Comparison of ENCODE assay signal across 13 cellular contexts in genomic region chr4:139207873-139208403, GRCh38. TPM values are rescaled to one million over a fixed set of nuclear protein-coding genes. Genes with fewer than 3 reads are reported as not detected.
DNase-seq lines count a peak whose midpoint lies in the region; ATAC-seq, FAIRE-seq and TF ChIP-seq lines count a peak whose summit lies in the region.
"Had no signal": no experiment of that assay in that cellular context is flagged by ENCODE, and none has a peak within 500 bp of the region (broad histone marks: within the 10 kb centered on the region; RNA-seq: fewer than 3 reads in every experiment).

No MANE protein-coding gene starts in this region.

- TF ChIP-seq RAD21 in IMR-90 (IDR thresholded peaks at IDR 0.05; ENCODE audit: low read length) (no peak), GM12878 (IDR thresholded peaks at IDR 0.05; ENCODE audit: insufficient read depth, low read depth, low read length) (no peak)

- FAIRE-seq in GM12878 (lab: Jason Lieb, UNC), result no peak
- FAIRE-seq: small intestine had no signal

- H2BK12ac ChIP-seq in mesenchymal stem cell (ENCODE audit: low read length in 2 of 2), result no peak overlapping the region

- TF ChIP-seq POLR2A in IMR-90 (IDR thresholded peaks at IDR 0.05; ENCODE audit: low read depth, low read length) (no peak), GM12878 (IDR thresholded peaks at IDR 0.05; ENCODE audit: low read depth, low read length) (no peak), transverse colon (IDR thresholded peaks at IDR 0.05) (no peak), ovary (IDR thresholded peaks at IDR 0.05) (no peak)

- H4K91ac ChIP-seq in IMR-90 (ENCODE audit: insufficient read depth, low read depth, low read length), result no peak overlapping the region
- H4K91ac ChIP-seq in mesenchymal stem cell (ENCODE audit: low read length), result peak overlapping the region; percentile 7

- H3K4me1 ChIP-seq in IMR-90 (ENCODE audit: control insufficient read depth, insufficient read depth, low read length) (0 out of 2 replicates have a peak, but pooled peaks cover 2% of the 10 kb centered on the region), GM12878 (ENCODE audit: control insufficient read depth, insufficient read depth, low read length) (no peaks in the 10 kb centered on the region), mesenchymal stem cell (ENCODE audit: control insufficient read depth, insufficient read depth, low read depth, low read length) (no peaks in the 10 kb centered on the region), transverse colon (no peaks in the 10 kb centered on the region), ovary (ENCODE audit: insufficient read depth) (no peaks in the 10 kb centered on the region)

- in situ Hi-C loops in IMR-90 (cut with MboI; ENCODE audit: low sequenced_read_pairs) (no loop called here), GM12878 (cut with MboI) (no loop called here), transverse colon (cut with MboI; ENCODE audit: low pct_ligation_motif_present in 1 of 4, low pct_unique_long_range_greater_than_20kb in 1 of 4, low sequenced_read_pairs in 3 of 4) (no loop called here)

- H3K36me3 ChIP-seq in IMR-90 (ENCODE audit: control insufficient read depth, insufficient read depth, low read length) (no peaks in the 10 kb centered on the region), GM12878 (ENCODE audit: control insufficient read depth in 2 of 2, insufficient read depth in 2 of 2, low read length in 1 of 2) (no peaks in the 10 kb centered on the region), mesenchymal stem cell (ENCODE audit: control insufficient read depth in 1 of 2, insufficient read depth in 2 of 2, low read depth in 1 of 2, low read length in 2 of 2) (no peaks in the 10 kb centered on the region), transverse colon (no peaks in the 10 kb centered on the region), ovary (no peaks in the 10 kb centered on the region)

- H2AK9ac ChIP-seq in IMR-90 (replicated peaks; ENCODE audit: low read depth, low read length, poor library complexity), result no peak overlapping the region

- H3K56ac ChIP-seq in IMR-90 (ENCODE audit: extremely low read depth, insufficient read depth, low read length), result no peak overlapping the region

- H2BK5ac ChIP-seq in IMR-90 (ENCODE audit: low read depth, low read length, poor library complexity, severe bottlenecking) (no peak overlapping the region), mesenchymal stem cell (ENCODE audit: low read depth, low read length, poor library complexity, severe bottlenecking) (no peak overlapping the region)

- H3K23ac ChIP-seq in IMR-90 (ENCODE audit: low read depth, low read length), result no peak overlapping the region
- no peak overlapping the region for H3K23ac ChIP-seq in mesenchymal stem cell (ENCODE audit: low read length in 2 of 2)

- H2BK15ac ChIP-seq in IMR-90 (ENCODE audit: low read depth, low read length) (no peak overlapping the region), mesenchymal stem cell (ENCODE audit: low read depth, poor library complexity, severe bottlenecking) (no peak overlapping the region)

- no CpG with 5 or more reads among the region's 6 CpGs for WGBS in IMR-90 (ENCODE audit: extremely low coverage in 2 of 2, insufficient read length in 1 of 2), 2 experiments
- WGBS in GM12878 (ENCODE audit: insufficient coverage, insufficient replicate concordance, low lambda C conversion rate, missing lambda C conversion rate), result 24% methylated on average over 2 of the region's 6 CpGs
- WGBS in mesenchymal stem cell, result 100% methylated on average over 4 of the region's 6 CpGs
- 84% methylated on average over 6 of the region's 6 CpGs; no CpG with 5 or more reads in 1 of the 2 donors for WGBS in transverse colon (ENCODE audit: low coverage in 1 of 2), 2 donors
- WGBS in ovary, 3 donors, result 86 to 88% (median 86%) methylated on average over 6 of the region's 6 CpGs

- H3K4me2 ChIP-seq in IMR-90 (ENCODE audit: low read depth, low read length) (no peak overlapping the region), GM12878 (ENCODE audit: control insufficient read depth, insufficient read depth) (no peak overlapping the region), mesenchymal stem cell (ENCODE audit: low read length, poor library complexity, severe bottlenecking) (no peak overlapping the region)

- H3K27ac ChIP-seq in IMR-90 (ENCODE audit: insufficient read depth, low read length) (no peak overlapping the region), GM12878 (ENCODE audit: control insufficient read depth, insufficient read depth) (no peak overlapping the region), mesenchymal stem cell (ENCODE audit: low read length, poor library complexity, severe bottlenecking) (no peak overlapping the region), transverse colon (peak overlapping the region; percentile 11 to 63 (median 34)), ovary (no peak overlapping the region)

- no peaks in the 10 kb centered on the region for H4K20me1 ChIP-seq in IMR-90 (ENCODE audit: insufficient read depth, low read length)
- H4K20me1 ChIP-seq in GM12878 (ENCODE audit: control insufficient read depth, insufficient read depth), result no peaks in the 10 kb centered on the region

- no peak overlapping the region for H3K4ac ChIP-seq in IMR-90 (ENCODE audit: low read depth, low read length)
- H3K4ac ChIP-seq in mesenchymal stem cell (ENCODE audit: low read depth in 1 of 2, low read length in 2 of 2), result no peak overlapping the region

- no peak overlapping the region for H4K8ac ChIP-seq in IMR-90 (ENCODE audit: low read depth in 2 of 2, low read length in 2 of 2)
- no peak overlapping the region for H4K8ac ChIP-seq in mesenchymal stem cell (ENCODE audit: low read length)

- H3K9ac ChIP-seq in IMR-90 (ENCODE audit: low read depth, low read length), result no peak overlapping the region
- no peak overlapping the region for H3K9ac ChIP-seq in GM12878 (ENCODE audit: control insufficient read depth, insufficient read depth, low read length)
- peak overlapping the region; percentile 29 for H3K9ac ChIP-seq in mesenchymal stem cell (ENCODE audit: low read length)

- H3K79me2 ChIP-seq in GM12878 (ENCODE audit: control insufficient read depth, insufficient read depth, low read length), result no peaks in the 10 kb centered on the region

- H3K9me1 ChIP-seq in IMR-90 (ENCODE audit: insufficient read depth, low read length), result no peaks in the 10 kb centered on the region

- no peak overlapping the region for H4K5ac ChIP-seq in IMR-90 (ENCODE audit: low read depth, low read length)

- H2AK5ac ChIP-seq in IMR-90 (ENCODE audit: low read depth, low read length) (no peak overlapping the region), mesenchymal stem cell (ENCODE audit: low read length, severe bottlenecking) (no peak overlapping the region)

- peak overlapping the region; percentile 59 for H3K18ac ChIP-seq in IMR-90 (ENCODE audit: low read depth, low read length)
- no peak overlapping the region for H3K18ac ChIP-seq in mesenchymal stem cell (ENCODE audit: low read depth in 1 of 2, low read length in 2 of 2)

- H3K4me3 ChIP-seq in IMR-90 (ENCODE audit: insufficient read depth, low read depth, low read length) (no peak overlapping the region), GM12878 (no peak overlapping the region), mesenchymal stem cell (ENCODE audit: insufficient read depth in 1 of 2, low read depth in 1 of 2, low read length in 2 of 2) (no peak overlapping the region), transverse colon (no peak overlapping the region), ovary (no peak overlapping the region)

- CTCF ChIA-PET in IMR-90 (lab: Yijun Ruan, JAX), result no interaction called here
- CTCF ChIA-PET in GM12878 (lab: Yijun Ruan, JAX), result interaction anchor here (0.6 kb wide), 1 partner anchor 92 kb away, joined by 4 read pairs; no protein-coding TSS in a partner anchor

- SMC1A ChIA-PET in GM12878 (lab: Charles Lee; ENCODE audit: uncharacterized antibody, unreplicated experiment), result no interaction called here

- intact Hi-C loops in IMR-90 (cut with micrococcal nuclease) (loop anchor here (10.0 kb wide), 1 partner anchor 357 kb away; no protein-coding TSS in a partner anchor), GM12878 (cut with micrococcal nuclease; ENCODE audit: unreplicated experiment) (no loop called here), transverse colon (cut with DNase I; ENCODE audit: low total_unique reads) (no loop called here), ovary (cut with DNase I) (no loop called here)

- dilution Hi-C loops in IMR-90 (cut with HindIII; ENCODE audit: low sequenced_read_pairs, unreplicated experiment), result no loop called here

- H2BK20ac ChIP-seq in IMR-90 (ENCODE audit: low read depth, low read length), result 0 out of 2 replicates have a peak overlapping the region, but pooled peaks have one; percentile 35

- TF ChIP-seq CTCF in IMR-90 (conservative IDR thresholded peaks at IDR 0.05; ENCODE audit: low read depth, low read length), result no peak
- no peak for TF ChIP-seq CTCF in GM12878 (IDR thresholded peaks at IDR 0.05 in 2 of 3, conservative IDR thresholded peaks at IDR 0.05 in 1 of 3; ENCODE audit: control insufficient read depth in 2 of 3, extremely low read depth in 1 of 3, insufficient read depth in 1 of 3, low read depth in 3 of 3, low read length in 3 of 3)
- TF ChIP-seq CTCF in transverse colon (IDR thresholded peaks at IDR 0.05), result no peak
- TF ChIP-seq CTCF in ovary (IDR thresholded peaks at IDR 0.05), result no peak

- no peak for ATAC-seq in IMR-90 (ENCODE audit: low read depth)
- peak; percentile 52; the same call in 1 of the 3 replicates for ATAC-seq in GM12878
- ATAC-seq: activated naive CD8-positive, alpha-beta T cell treated with anti-CD3 and anti-CD28 coated beads, Interleukin-2, amount 50 U/mL, for 24 hours had no signal

- no peak overlapping the region for H2AFZ ChIP-seq in IMR-90 (replicated peaks; ENCODE audit: low read length, poor library complexity)
- H2AFZ ChIP-seq in GM12878 (ENCODE audit: control insufficient read depth, low read depth, low read length), result no peak overlapping the region
- H2AFZ ChIP-seq in mesenchymal stem cell (ENCODE audit: low read depth, low read length), result no peak overlapping the region

- POLR2A ChIA-PET in IMR-90 (lab: Charles Lee; ENCODE audit: unreplicated experiment) (no interaction called here), GM12878 (lab: Charles Lee) (interaction anchor here (0.5 to 0.6 kb wide), 2 partner anchors 30 to 191 kb away, joined by 3 to 5 read pairs; no protein-coding TSS in a partner anchor)

- H3K27me3 ChIP-seq in IMR-90 (ENCODE audit: control insufficient read depth, insufficient read depth, low read length) (no peaks in the 10 kb centered on the region), GM12878 (replicated peaks in 1 of 2; ENCODE audit: control insufficient read depth in 2 of 2, insufficient read depth in 2 of 2, low read length in 1 of 2) (no peaks in the 10 kb centered on the region), mesenchymal stem cell (ENCODE audit: control insufficient read depth in 1 of 2, insufficient read depth in 1 of 2, low read length in 2 of 2) (no peaks in the 10 kb centered on the region), transverse colon (no peaks in the 10 kb centered on the region), ovary (no peaks in the 10 kb centered on the region)

- BruUV-seq in IMR-90 (replicated peaks; lab: Mats Ljungman, UMichigan) (no TSS peak), GM12878 (replicated peaks; lab: Mats Ljungman, UMichigan) (no TSS peak)

- H3K9me3 ChIP-seq in IMR-90 (ENCODE audit: control insufficient read depth, insufficient read depth, low read length) (no peaks in the 10 kb centered on the region), GM12878 (replicated peaks; ENCODE audit: control insufficient read depth, insufficient read depth, low read length) (no peaks in the 10 kb centered on the region; the same call in 1 of the 3 replicates), mesenchymal stem cell (ENCODE audit: control insufficient read depth, low read length) (no peaks in the 10 kb centered on the region), transverse colon (no peaks in the 10 kb centered on the region), ovary (no peaks in the 10 kb centered on the region)

- TF ChIP-seq EP300 in GM12878 (IDR thresholded peaks at IDR 0.05; ENCODE audit: borderline replicate concordance in 1 of 2, control insufficient read depth in 1 of 2, low read depth in 2 of 2, low read length in 2 of 2) (no peak), transverse colon (IDR thresholded peaks at IDR 0.05; ENCODE audit: low read depth) (no peak), ovary (IDR thresholded peaks at IDR 0.05) (no peak)

- H2BK120ac ChIP-seq in IMR-90 (ENCODE audit: low read depth, low read length), result no peak overlapping the region
- no peak overlapping the region for H2BK120ac ChIP-seq in mesenchymal stem cell (ENCODE audit: low read depth, low read length)

- H3K79me1 ChIP-seq in IMR-90 (ENCODE audit: low read depth in 1 of 2, low read length in 2 of 2), result no peaks in the 10 kb centered on the region
- no peaks in the 10 kb centered on the region for H3K79me1 ChIP-seq in mesenchymal stem cell (replicated peaks; ENCODE audit: low read length, poor library complexity, severe bottlenecking)

- H3K14ac ChIP-seq in IMR-90 (replicated peaks; ENCODE audit: low read depth, low read length) (no peak overlapping the region), mesenchymal stem cell (ENCODE audit: low read length in 2 of 2) (no peak overlapping the region)

- peak; percentile 6 for DNase-seq in IMR-90
- no peak for DNase-seq in GM12878 (ENCODE audit: low read depth, low spot score)
- DNase-seq in mesenchymal stem cell, result no peak
- DNase-seq in transverse colon, result no peak
- DNase-seq in ovary, result no peak
- no peak for DNase-seq in glomerular visceral epithelial cell (ENCODE audit: extremely low spot score)
- no peak for DNase-seq in stimulated activated CD4-positive, alpha-beta T cell treated with anti-CD3 and anti-CD28 coated beads, Interleukin-2, amount 100 ng/mL, for 24 hours
- DNase-seq: activated naive CD8-positive, alpha-beta T cell treated with anti-CD3 and anti-CD28 coated beads, Interleukin-2, amount 50 U/mL, for 24 hours; DMS 273 treated with DMSO at 0.1 percent for 48 hours; effector CD4-positive, alpha-beta T cell; hippocampal formation; NCI-H526 treated with DMSO at 0.1 percent for 48 hours had no signal

- RAD21 ChIA-PET in GM12878 (lab: Charles Lee; ENCODE audit: unreplicated experiment), result no interaction called here

RNA-seq across cellular contexts. Expression of gene ELF2, which starts 30.9 kb away (rescaled TPM):
- total RNA-seq in IMR-90 (2012; rRNA removed), result 37.8 and 42.3 TPM in 2 replicates
- polyA plus RNA-seq in IMR-90 (2012; rRNA removed), result 13.7 and 14.5 TPM in 2 replicates
- 5.0 TPM in 2 replicates for polyA plus RNA-seq in IMR-90 (2012; cell fraction: cytosol; rRNA removed)
- polyA plus RNA-seq in IMR-90 (2012; cell fraction: nucleus; rRNA removed; ENCODE audit: low replicate concordance), result 7.6 and 32.0 TPM in 2 replicates
- 109 and 114 TPM in 2 replicates for total RNA-seq in GM12878 (2013; cell fraction: nucleolus; rRNA removed)
- 26.1 and 27.6 TPM in 2 replicates for total RNA-seq in GM12878 (2014; rRNA removed)
- 30.1 and 31.4 TPM in 2 replicates for total RNA-seq in GM12878 (2014; rRNA removed; fragmentation: Illumina TruSeq; extraction: Trizol)
- total RNA-seq in GM12878 (2021), result 24.9 and 25.0 TPM in 2 replicates
- polyA plus RNA-seq in GM12878 (2011; ENCODE audit: low read depth), result 16.3 TPM
- polyA plus RNA-seq in GM12878 (2011; rRNA removed), result 26.7 and 32.3 TPM in 2 replicates
- polyA plus RNA-seq in GM12878 (2011; cell fraction: cytosol; rRNA removed), result 14.6 and 15.6 TPM in 2 replicates
- polyA plus RNA-seq in GM12878 (2011; cell fraction: nucleus; rRNA removed), result 19.3 and 22.2 TPM in 2 replicates
- 17.5 and 18.6 TPM in 2 replicates for polyA plus RNA-seq in GM12878 (2012)
- polyA plus RNA-seq in GM12878 (2014; fragmentation: Illumina TruSeq; extraction: Trizol), result 22.3 and 25.4 TPM in 2 replicates
- polyA plus RNA-seq in GM12878 (2014; fragmentation: Nextera tagmentation; extraction: Ambion mirVana), result 10 to 100 TPM; 10.5 to 15.6 TPM
- 13.1 and 16.1 TPM in 2 replicates for polyA plus RNA-seq in GM12878 (2014; rRNA removed)
- polyA plus RNA-seq in GM12878 (2016; fragmentation: Nextera tagmentation; extraction: Ambion mirVana), result 10 to 100 TPM; 16.9 to 18.7 TPM
- 40.2 and 48.5 TPM in 2 replicates for polyA minus RNA-seq in GM12878 (2011; rRNA and poly(A)+ RNA removed)
- polyA minus RNA-seq in GM12878 (2011; cell fraction: cytosol; rRNA and poly(A)+ RNA removed), result 13.6 and 16.2 TPM in 2 replicates
- polyA minus RNA-seq in GM12878 (2011; cell fraction: nucleus; rRNA and poly(A)+ RNA removed), result 26.4 and 40.0 TPM in 2 replicates
- 20.6 TPM for polyA plus RNA-seq in mesenchymal stem cell (2013, experiment 1 of 2)
- 21.3 TPM for polyA plus RNA-seq in mesenchymal stem cell (2013, experiment 2 of 2)
- 10 to 100 TPM; 21.7 to 65.6 (median 41.8) TPM for total RNA-seq in transverse colon
- total RNA-seq in ovary, result 10 to 100 TPM; 41.7 to 66.8 (median 53.0) TPM
- polyA plus RNA-seq in ovary, result 10 to 100 TPM; 28.8 to 39.4 TPM

Comparison
In these comparisons a context has a peak if more than half of its experiments do, and no peak if none do; other contexts are left out.
1. H3K27ac ChIP-seq: peak in transverse colon (4 of 4); none in IMR-90 (single experiment), GM12878 (single experiment), mesenchymal stem cell (single experiment) and ovary (0 of 2).